Comparison of ENCODE assay signal across 22 cellular contexts in the genomic region with DNA sequence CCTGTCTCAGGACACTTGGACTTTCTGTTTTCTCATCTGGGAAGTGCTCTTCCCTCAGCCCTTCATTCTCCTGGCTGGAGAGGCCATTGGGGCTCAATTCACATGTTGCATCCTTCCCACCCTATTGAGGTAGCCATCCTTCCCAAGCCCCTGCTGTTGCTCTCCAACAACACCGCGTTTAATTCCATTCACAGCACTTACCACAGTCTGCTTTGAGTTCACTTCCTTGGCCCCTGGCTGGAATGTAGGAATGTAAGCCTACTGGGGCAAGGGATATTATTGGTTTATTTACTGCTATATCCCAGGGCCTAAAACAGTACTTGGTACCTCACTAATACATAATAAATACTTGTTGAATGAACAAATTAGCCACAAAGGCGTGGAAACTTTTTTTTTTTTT. TPM values are rescaled to one million over a fixed set of nuclear protein-coding genes. Genes with fewer than 3 reads are reported as not detected.
DNase-seq lines count a peak whose midpoint lies in the region; ATAC-seq, FAIRE-seq and TF ChIP-seq lines count a peak whose summit lies in the region.
"Had no signal": no experiment of that assay in that cellular context is flagged by ENCODE, and none has a peak within 500 bp of the region (broad histone marks: within the 10 kb centered on the region; RNA-seq: fewer than 3 reads in every experiment).

No MANE protein-coding gene starts in this region.

- H3K36me3 Mint-ChIP-seq in GM23338 (ENCODE audit: low read depth): no peaks in the 10 kb centered on the region
- H3K36me3 Mint-ChIP-seq: IgD-negative memory B cell had no signal

- no peak overlapping the region for H3K14ac ChIP-seq in H1 (ENCODE audit: insufficient read length)

- H3K27ac ChIP-seq in right atrium auricular region (peak overlapping the region; percentile 66 to 75), GM23338 (ENCODE audit: low read depth) (no peak overlapping the region), H1 (ENCODE audit: low read depth, low read length) (no peak overlapping the region)
- H3K27ac ChIP-seq: A549, HL-60 had no signal

- H2AK5ac ChIP-seq in H1 (ENCODE audit: low read depth, low read length): no peak overlapping the region

- H3K27me3 ChIP-seq in right atrium auricular region (no peaks in the 10 kb centered on the region), GM23338 (ENCODE audit: insufficient read depth) (peaks cover 20% of the 10 kb centered on the region), H1 (replicated peaks in 1 of 4; ENCODE audit: control insufficient read depth in 3 of 4, extremely low read depth in 1 of 4, insufficient read depth in 3 of 4, low read length in 3 of 4) (peaks cover 1 to 9% (median 4%) of the 10 kb centered on the region in 4 experiments), H7 (ENCODE audit: control insufficient read depth, insufficient read depth, low read length) (peaks cover under 1% of the 10 kb centered on the region)
- H3K27me3 ChIP-seq: BE2C had no signal

- H3F3A ChIP-seq in GM23338 (replicated peaks; ENCODE audit: low read depth): peaks cover 4% of the 10 kb centered on the region; the same call in 1 of the 2 replicates

- POLR2A ChIA-PET in H1 (lab: Charles Lee; ENCODE audit: partially characterized antibody): interaction anchor here (2.8 kb wide), 1 partner anchor 17 kb away, joined by 6 read pairs; no protein-coding TSS in a partner anchor

- H3K4me2 ChIP-seq in GM23338: no peak overlapping the region
- no peak overlapping the region for H3K4me2 ChIP-seq in H1 (ENCODE audit: insufficient read depth in 1 of 2, low read depth in 2 of 2, low read length in 2 of 2)
- H3K4me2 ChIP-seq: A549 had no signal

- TF ChIP-seq POLR2A in H1 (IDR thresholded peaks at IDR 0.05; ENCODE audit: control extremely low read depth in 1 of 2, low read depth in 2 of 2, low read length in 2 of 2): no peak

- no peak overlapping the region for H3K4ac ChIP-seq in H1 (replicated peaks; ENCODE audit: insufficient read length, low read depth, low read length)

- no peaks in the 10 kb centered on the region for H3K23me2 ChIP-seq in H1 (ENCODE audit: low read depth, low read length)

- no peak overlapping the region for H3K23ac ChIP-seq in H1 (ENCODE audit: insufficient read length)

- H3K79me1 ChIP-seq in H1 (ENCODE audit: low read depth, low read length): no peaks in the 10 kb centered on the region

- H3K4me3 ChIP-seq in right atrium auricular region (no peak overlapping the region), GM23338 (no peak overlapping the region), H1 (ENCODE audit: extremely low read depth in 1 of 4, insufficient read depth in 2 of 4, low read depth in 3 of 4, low read length in 4 of 4) (no peak overlapping the region), H7 (ENCODE audit: insufficient read depth, low read depth, low read length) (no peak overlapping the region)
- H3K4me3 ChIP-seq: A549 had no signal

- no peak overlapping the region for H2BK20ac ChIP-seq in H1 (ENCODE audit: low read length)

- H4K20me1 ChIP-seq in GM23338 (replicated peaks; ENCODE audit: insufficient read depth): no peaks in the 10 kb centered on the region
- H4K20me1 ChIP-seq in H1 (replicated peaks in 1 of 2; ENCODE audit: control insufficient read depth in 1 of 2, insufficient read depth in 2 of 2, low read length in 2 of 2): no peaks in the 10 kb centered on the region

- TF ChIP-seq CTCF in right atrium auricular region (IDR thresholded peaks at IDR 0.05) (no peak), GM23338 (conservative IDR thresholded peaks at IDR 0.05; ENCODE audit: low read depth in 2 of 2) (no peak), H1 (IDR thresholded peaks at IDR 0.05; ENCODE audit: control extremely low read depth in 1 of 3, insufficient read depth in 1 of 3, low read depth in 1 of 3, low read length in 3 of 3) (no peak)

- DNase-seq in right atrium auricular region (ENCODE audit: low spot score): no peak
- no peak for DNase-seq in left cardiac atrium
- DNase-seq in GM23338 (ENCODE audit: low spot score): no peak
- DNase-seq in H1 (ENCODE audit: low read depth in 1 of 2, low spot score in 2 of 2): no peak
- no peak for DNase-seq in NCI-H446 treated with DMSO at 0.1 percent for 48 hours (lab: John Stamatoyannopoulos, UW)
- DNase-seq in NCI-H1092 treated with DMSO at 0.1 percent for 48 hours (lab: John Stamatoyannopoulos, UW): no peak
- DNase-seq in H7: no peak
- DNase-seq: BE2C, DMS53, H9, NCI-H1105 treated with DMSO at 0.1 percent for 48 hours, NCI-H1694, NCI-H2081 treated with DMSO at 0.1 percent for 48 hours, NCI-H446, NCI-H526 treated with DMSO at 0.1 percent for 48 hours, OCI-M1, SW 1271 had no signal

- no peak overlapping the region for H3K4me3 Mint-ChIP-seq in GM23338
- H3K4me3 Mint-ChIP-seq: H9, IgD-negative memory B cell had no signal

- no peaks in the 10 kb centered on the region; the same call in 2 of the 3 replicates for H3K9me3 Mint-ChIP-seq in GM23338
- H3K9me3 Mint-ChIP-seq: H9, IgD-negative memory B cell had no signal

- no peak for FAIRE-seq in H1 (lab: Jason Lieb, UNC)
- FAIRE-seq: A549, D721Med, RCC 7860 had no signal

- H2BK5ac ChIP-seq in H1 (ENCODE audit: low read depth, low read length): no peak overlapping the region

- 67% methylated on average over 2 of the region's 3 CpGs; no CpG with 5 or more reads in 1 of the 2 experiments for WGBS in H1 (ENCODE audit: extremely low coverage in 1 of 2, insufficient coverage in 1 of 2, insufficient read length in 1 of 2, insufficient replicate concordance in 2 of 2, low coverage in 1 of 2, low lambda C conversion rate in 2 of 2, missing lambda C conversion rate in 1 of 2), 2 experiments

- H3K27ac Mint-ChIP-seq in GM23338: no peak overlapping the region

- H3K9me3 ChIP-seq in right atrium auricular region (no peaks in the 10 kb centered on the region), H1 (ENCODE audit: insufficient read depth in 2 of 2, low read depth in 1 of 2, low read length in 1 of 2) (no peaks in the 10 kb centered on the region)
- H3K9me3 ChIP-seq: A549, BE2C had no signal

- TF ChIP-seq EP300 in H1 (IDR thresholded peaks at IDR 0.05; ENCODE audit: borderline replicate concordance in 1 of 2, low read depth in 2 of 2, low read length in 2 of 2): no peak

- H3K18ac ChIP-seq in H1 (ENCODE audit: extremely low read depth, low read length): no peak overlapping the region

- no peak overlapping the region for H2BK120ac ChIP-seq in H1 (replicated peaks; ENCODE audit: low read depth, low read length)

- H2AFZ ChIP-seq in GM23338 (no peak overlapping the region), H1 (ENCODE audit: low read length) (0 out of 2 replicates have a peak overlapping the region, but pooled peaks have one; percentile 42)

- H3K9me2 ChIP-seq in GM23338 (ENCODE audit: insufficient read depth): no peaks in the 10 kb centered on the region

- H3K4me1 ChIP-seq in right atrium auricular region (peaks cover 0 to 20% of the 10 kb centered on the region in 2 donors), GM23338 (ENCODE audit: insufficient read depth) (peaks cover 24% of the 10 kb centered on the region), H1 (replicated peaks in 1 of 4; ENCODE audit: control insufficient read depth in 3 of 4, insufficient read depth in 4 of 4, low read length in 3 of 4) (peaks cover 0 to 11% (median 5%) of the 10 kb centered on the region in 4 experiments; a peak in 4 of 7 replicates)
- H3K4me1 ChIP-seq: BE2C had no signal

- no peak for TF ChIP-seq RAD21 in H1 (IDR thresholded peaks at IDR 0.05 in 1 of 2, conservative IDR thresholded peaks at IDR 0.05 in 1 of 2; ENCODE audit: low read depth in 2 of 2, low read length in 2 of 2)

- CTCF ChIA-PET in H1 (lab: Charles Lee; ENCODE audit: partially characterized antibody): interaction anchor here (0.8 to 1.4 kb wide), 3 partner anchors 35 to 62 kb away, joined by 3 read pairs; no protein-coding TSS in a partner anchor

- no peak overlapping the region for H4K5ac ChIP-seq in H1 (ENCODE audit: insufficient read length, low read depth, low read length)

- H3K27me3 Mint-ChIP-seq in GM23338 (ENCODE audit: insufficient read depth, low read depth, poor library complexity): peaks cover 14% of the 10 kb centered on the region
- H3K27me3 Mint-ChIP-seq: IgD-negative memory B cell had no signal

- H3K9ac ChIP-seq in H1 (replicated peaks in 1 of 4; ENCODE audit: extremely low read depth in 1 of 4, low read depth in 3 of 4, low read length in 3 of 4): no peak overlapping the region

- H2BK12ac ChIP-seq in H1 (ENCODE audit: low read depth, low read length): 0 out of 2 replicates have a peak overlapping the region, but pooled peaks have one; percentile 1

- H3K79me2 ChIP-seq in GM23338 (replicated peaks; ENCODE audit: insufficient read depth) (no peaks in the 10 kb centered on the region), H1 (ENCODE audit: control insufficient read depth in 1 of 2, insufficient read depth in 2 of 2, low read length in 2 of 2) (no peaks in the 10 kb centered on the region)

- H3K36me3 ChIP-seq in right atrium auricular region: no peaks in the 10 kb centered on the region
- H3K36me3 ChIP-seq in GM23338 (ENCODE audit: insufficient read depth): no peaks in the 10 kb centered on the region
- H3K36me3 ChIP-seq in H1 (ENCODE audit: control insufficient read depth in 2 of 4, insufficient read depth in 4 of 4, low read length in 3 of 4): no peaks in the 10 kb centered on the region
- no peaks in the 10 kb centered on the region for H3K36me3 ChIP-seq in H7 (replicated peaks; ENCODE audit: control insufficient read depth, insufficient read depth, low read length)
- H3K36me3 ChIP-seq: BE2C had no signal

- ATAC-seq in left cardiac atrium (no peak), GM23338 (peak; percentile 68)
- ATAC-seq: A549 had no signal

- no peak overlapping the region for H3K56ac ChIP-seq in H1 (replicated peaks; ENCODE audit: insufficient read length, low read depth, low read length)

- H4K8ac ChIP-seq in H1 (ENCODE audit: extremely low read depth, insufficient read depth, low read length): no peak overlapping the region

- intact Hi-C loops in left cardiac atrium (cut with DNase I): no loop called here

- H4K91ac ChIP-seq in H1 (replicated peaks; ENCODE audit: insufficient read length, low read length): no peak overlapping the region

- H2BK15ac ChIP-seq in H1 (ENCODE audit: low read length): no peak overlapping the region

- H3K4me1 Mint-ChIP-seq in GM23338: peaks cover 29% of the 10 kb centered on the region
- H3K4me1 Mint-ChIP-seq: IgD-negative memory B cell had no signal

RNA-seq across cellular contexts. Expression of gene GFOD1, which starts 6.7 kb away (rescaled TPM):
- total RNA-seq in right atrium auricular region (10 to 100 TPM; 66.2 to 96.3 TPM), left cardiac atrium (10 to 100 TPM; 59.3 to 78.3 TPM)
- total RNA-seq in GM23338 (2014; rRNA removed; shearing (Covaris generic)): 12.8 and 13.1 TPM in 2 replicates
- polyA plus RNA-seq in GM23338 (2016; fragmentation: Nextera tagmentation; extraction: Ambion mirVana) (4.1 and 4.9 TPM in 2 replicates), H1 (2011; rRNA removed) (2.5 and 3.4 TPM in 2 replicates)
- total RNA-seq in H1 (2021; fragmentation: NEBNext Ultra II Directional; extraction: Animal tissue kit (Norgen Biotek cat#: 25700)): 8.5 and 8.8 TPM in 2 replicates
- 2.8 TPM for polyA plus RNA-seq in H1 (2011; cell fraction: cytosol; rRNA removed)
- 4.1 TPM for polyA plus RNA-seq in H1 (2011; cell fraction: nucleus; rRNA removed)
- 2.5 to 3.4 TPM (median 3.1 TPM) in 4 replicates for polyA plus RNA-seq in H1 (2012, experiment 1 of 2)
- polyA plus RNA-seq in H1 (2012, experiment 2 of 2): 0.63 TPM
- 3.5 TPM for polyA plus RNA-seq in H1 (2013, experiment 1 of 2)
- 3.6 TPM for polyA plus RNA-seq in H1 (2013, experiment 2 of 2)
- 8.5 and 10.8 TPM in 2 replicates for polyA minus RNA-seq in H1 (2011; rRNA and poly(A)+ RNA removed)
- polyA minus RNA-seq in H1 (2011; cell fraction: cytosol; rRNA and poly(A)+ RNA removed): 7.9 TPM
- 14.4 TPM for polyA minus RNA-seq in H1 (2011; cell fraction: nucleus; rRNA and poly(A)+ RNA removed)
- total RNA-seq in H7 (2014; rRNA removed; shearing (Covaris generic)): 3.4 and 4.4 TPM in 2 replicates

Comparison
In these comparisons a context has a peak if more than half of its experiments do, and no peak if none do; other contexts are left out.
1. H3K27ac ChIP-seq: peak in right atrium auricular region (2 of 2); none in GM23338 (single experiment) and H1 (single experiment).